Comparison of ENCODE assay signal across 17 cellular contexts in the genomic region with DNA sequence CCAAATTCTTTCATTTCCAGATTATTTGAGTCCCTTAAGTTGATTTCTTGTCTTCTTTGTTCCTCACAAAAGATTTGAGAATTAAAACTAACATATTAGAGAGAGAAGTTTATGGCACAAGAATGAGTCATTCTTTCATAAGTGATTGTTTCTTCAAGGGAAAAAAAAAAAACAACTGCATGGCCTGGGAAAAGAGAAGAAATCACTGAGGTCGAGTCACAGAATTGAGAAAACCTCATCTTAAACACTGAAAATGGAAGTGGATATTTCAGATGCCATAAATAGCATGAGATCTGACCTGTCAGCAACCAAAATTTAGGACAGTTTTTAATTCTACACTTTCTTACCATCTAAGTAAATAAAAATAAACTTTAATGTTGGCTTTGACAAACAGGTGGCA.
DNase-seq lines count a peak whose midpoint lies in the region; ATAC-seq and TF ChIP-seq lines count a peak whose summit lies in the region.
"Had no signal": no experiment of that assay in that cellular context is flagged by ENCODE, and none has a peak within 500 bp of the region (broad histone marks: within the 10 kb centered on the region; RNA-seq: fewer than 3 reads in every experiment).

No MANE protein-coding gene starts in this region.

- no peak for ATAC-seq in activated T-helper 17 cell treated with anti-CD3 and anti-CD28 coated beads, Interleukin-2, amount 50 U/mL, for 72 hours (replicated peaks)
- ATAC-seq in GM19035 (IDR thresholded peaks at IDR 0.05; ENCODE audit: unreplicated experiment) (no peak), sciatic nerve (no peak)
- ATAC-seq: activated CD8-positive, alpha-beta T cell treated with anti-CD3 and anti-CD28 coated beads for 36 hours had no signal

- CTCF ChIA-PET in A673 (lab: Charles Lee): no interaction called here

- H3K4me1 ChIP-seq in A673 (ENCODE audit: insufficient read depth, low read length, poor library complexity, severe bottlenecking): no peaks in the 10 kb centered on the region

- no peaks in the 10 kb centered on the region for H3K27me3 Mint-ChIP-seq in activated T-helper 17 cell treated with anti-CD3 and anti-CD28 coated beads, Interleukin-2, amount 50 U/mL, for 72 hours
- H3K27me3 Mint-ChIP-seq: activated CD8-positive, alpha-beta T cell treated with anti-CD3 and anti-CD28 coated beads for 36 hours; B cell had no signal

- POLR2A ChIA-PET in A673 (lab: Charles Lee; ENCODE audit: low non-redundant PET): no interaction called here

- no peaks in the 10 kb centered on the region for H3K9me3 Mint-ChIP-seq in activated T-helper 17 cell treated with anti-CD3 and anti-CD28 coated beads, Interleukin-2, amount 50 U/mL, for 72 hours

- TF ChIP-seq CTCF in A673 (conservative IDR thresholded peaks at IDR 0.05; ENCODE audit: low read depth, low read length): no peak
- TF ChIP-seq CTCF in GM12865 (IDR thresholded peaks at IDR 0.05; ENCODE audit: insufficient read depth, low read depth, low read length, missing control alignments): no peak
- TF ChIP-seq CTCF in foreskin fibroblast (IDR thresholded peaks at IDR 0.05; ENCODE audit: low read depth, low read length): no peak

- H3K36me3 ChIP-seq in A673 (ENCODE audit: insufficient read depth, low read length, poor library complexity, severe bottlenecking): no peaks in the 10 kb centered on the region
- H3K36me3 ChIP-seq in H7 (replicated peaks; ENCODE audit: control insufficient read depth, insufficient read depth, low read length): no peaks in the 10 kb centered on the region
- H3K36me3 ChIP-seq: neutrophil had no signal

- H3K9me3 ChIP-seq in A673 (ENCODE audit: low read depth, low read length, poor library complexity, severe bottlenecking): no peaks in the 10 kb centered on the region
- H3K9me3 ChIP-seq: neutrophil had no signal

- DNase-seq in A673 (ENCODE audit: low spot score): peak; percentile 4
- DNase-seq in GM12865 (ENCODE audit: low read depth): peak; percentile 19
- DNase-seq in foreskin fibroblast: peak; percentile 6 to 38
- no peak for DNase-seq in glomerular visceral epithelial cell (ENCODE audit: extremely low spot score)
- no peak for DNase-seq in H7
- DNase-seq in sciatic nerve (ENCODE audit: low spot score): no peak
- DNase-seq: activated CD8-positive, alpha-beta T cell treated with anti-CD3 and anti-CD28 coated beads for 36 hours; activated effector memory CD4-positive, alpha-beta T cell treated with anti-CD3 and anti-CD28 coated beads, Interleukin-2, amount 50 U/mL, for 16 hours; aorta; glutamatergic neuron; IMR-90; NCI-H510A; stimulated activated naive CD4-positive, alpha-beta T cell treated with Interleukin-2 at 50 U/mL for 16 hours had no signal

- H3K4me3 ChIP-seq in A673 (ENCODE audit: low read depth, low read length, poor library complexity, severe bottlenecking) (no peak overlapping the region), GM12865 (ENCODE audit: low read depth, low read length) (no peak overlapping the region), foreskin fibroblast (ENCODE audit: low read depth in 1 of 2, low read length in 2 of 2) (no peak overlapping the region), H7 (ENCODE audit: insufficient read depth, low read depth, low read length) (no peak overlapping the region)

- no peak overlapping the region for H3K27ac ChIP-seq in A673 (ENCODE audit: low read depth, low read length, poor library complexity, severe bottlenecking)
- H3K27ac ChIP-seq: neutrophil had no signal

- H3K4me1 Mint-ChIP-seq in activated T-helper 17 cell treated with anti-CD3 and anti-CD28 coated beads, Interleukin-2, amount 50 U/mL, for 72 hours: peaks cover 12% of the 10 kb centered on the region
- H3K4me1 Mint-ChIP-seq: B cell had no signal

- H3K27ac Mint-ChIP-seq in activated T-helper 17 cell treated with anti-CD3 and anti-CD28 coated beads, Interleukin-2, amount 50 U/mL, for 72 hours: peak overlapping the region; percentile 33
- H3K27ac Mint-ChIP-seq: activated CD8-positive, alpha-beta T cell treated with anti-CD3 and anti-CD28 coated beads for 36 hours; B cell had no signal

- H3K4me3 Mint-ChIP-seq in activated T-helper 17 cell treated with anti-CD3 and anti-CD28 coated beads, Interleukin-2, amount 50 U/mL, for 72 hours: no peak overlapping the region
- H3K4me3 Mint-ChIP-seq: activated CD8-positive, alpha-beta T cell treated with anti-CD3 and anti-CD28 coated beads for 36 hours; B cell had no signal

- H3K36me3 Mint-ChIP-seq in activated T-helper 17 cell treated with anti-CD3 and anti-CD28 coated beads, Interleukin-2, amount 50 U/mL, for 72 hours (ENCODE audit: low read depth): peaks cover 17% of the 10 kb centered on the region

- intact Hi-C loops in A673 (cut with micrococcal nuclease; ENCODE audit: unreplicated experiment): no loop called here
- intact Hi-C loops in sciatic nerve (cut with DNase I): no loop called here

- no TSS peak for BruUV-seq in A673 (replicated peaks; lab: Mats Ljungman, UMichigan)

- no peaks in the 10 kb centered on the region for H3K27me3 ChIP-seq in A673 (replicated peaks; ENCODE audit: insufficient read depth, low read depth, low read length, poor library complexity)
- H3K27me3 ChIP-seq in H7 (ENCODE audit: control insufficient read depth, insufficient read depth, low read length): no peaks in the 10 kb centered on the region
- H3K27me3 ChIP-seq: neutrophil had no signal

Comparison
In these comparisons a context has a peak if more than half of its experiments do, and no peak if none do; other contexts are left out.
1. DNase-seq: peak in A673 (single experiment), GM12865 (single experiment) and foreskin fibroblast (2 of 2); none in glomerular visceral epithelial cell (single experiment), H7 (single experiment) and sciatic nerve (single experiment).